Comparison of ENCODE assay signal across 1 cellular context in genomic region chr12:112798019-112798760, GRCh38.
TF ChIP-seq lines count a peak whose summit lies in the region.

No MANE protein-coding gene starts in this region.

TF ChIP-seq in H1, 55 proteins besides CTCF, POLR2A, EP300 and RAD21 (continued from another document):
- TF ChIP-seq ATF2 (IDR thresholded peaks at IDR 0.05; ENCODE audit: low read length), result no peak
- TF ChIP-seq CREB1 (IDR thresholded peaks at IDR 0.05), result no peak
- no peak for TF ChIP-seq SP1 (IDR thresholded peaks at IDR 0.05; ENCODE audit: low read depth, low read length)
- TF ChIP-seq SIX5 (IDR thresholded peaks at IDR 0.05; ENCODE audit: low read depth, low read length), result no peak
- no peak for TF ChIP-seq BRCA1 (IDR thresholded peaks at IDR 0.05; ENCODE audit: low read depth, low read length)
- no peak for TF ChIP-seq ZNF274 (IDR thresholded peaks at IDR 0.05; ENCODE audit: borderline replicate concordance, extremely low read depth, low read length)
- TF ChIP-seq MAX (IDR thresholded peaks at IDR 0.05), result no peak
TF ChIP-seq in H1: peak in this region for 0.
